ENCODE assay signal across 8 cellular contexts in the genomic region with DNA sequence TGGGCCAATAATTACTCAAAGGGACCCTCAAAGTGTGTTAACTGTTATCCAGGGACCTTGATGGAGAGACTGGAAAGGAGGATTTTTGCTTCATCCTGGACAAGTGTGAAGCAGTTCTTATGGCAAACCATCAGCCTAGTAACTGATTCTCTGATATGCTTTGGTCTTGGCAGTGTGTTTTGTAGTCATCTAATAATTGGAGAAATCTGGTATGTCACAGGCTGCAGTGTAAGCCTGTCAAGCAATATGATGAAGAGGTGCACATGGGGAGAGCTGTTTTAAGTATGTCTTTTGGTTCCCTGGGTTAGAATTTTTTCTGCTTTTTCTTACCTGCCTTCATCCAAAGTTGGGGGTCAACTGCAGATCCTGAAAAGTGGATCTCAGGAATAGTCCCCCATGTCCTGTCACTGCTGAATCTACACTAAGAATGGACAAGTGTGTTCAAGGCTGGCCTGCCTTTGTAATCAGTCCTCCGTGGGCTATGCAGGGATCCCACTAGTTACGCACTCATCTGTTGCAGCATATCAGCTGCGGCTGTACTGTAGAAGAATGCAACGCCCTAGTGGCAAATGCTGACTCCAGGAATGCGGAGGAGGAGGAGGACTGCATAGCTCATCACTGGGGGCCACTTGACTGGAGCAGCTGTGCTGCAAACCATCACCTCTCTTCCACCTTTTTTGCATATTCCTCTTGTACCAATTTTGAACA. TPM values are rescaled to one million over a fixed set of nuclear protein-coding genes. Genes with fewer than 3 reads are reported as not detected.
DNase-seq lines count a peak whose midpoint lies in the region; ATAC-seq and TF ChIP-seq lines count a peak whose summit lies in the region.

No MANE protein-coding gene starts in this region.

- CTCF ChIA-PET in activated CD4-positive, alpha-beta T cell treated with anti-CD3 and anti-CD28 coated beads, Interleukin-2, amount 10 ng/mL, durations not matched to agents 7 days and 5 days (lab: Charles Lee), result interaction anchor here (0.5 to 1.3 kb wide), 4 partner anchors 10 to 148 kb away, joined by 3 to 4 read pairs (median 3); a partner anchor contains a TSS

- no peak overlapping the region for H3K27ac Mint-ChIP-seq in activated CD4-positive, alpha-beta T cell treated with anti-CD3 and anti-CD28 coated beads, Interleukin-2, amount 10 ng/mL, durations not matched to agents 7 days and 5 days

- H3K4me3 ChIP-seq in fibroblast of mammary gland (ENCODE audit: control insufficient read depth, low read depth, low read length), result peak overlapping the region; percentile 87

- no peaks in the 10 kb centered on the region for H3K27me3 Mint-ChIP-seq in activated CD4-positive, alpha-beta T cell treated with anti-CD3 and anti-CD28 coated beads, Interleukin-2, amount 10 ng/mL, durations not matched to agents 7 days and 5 days

- ATAC-seq in omental fat pad (ENCODE audit: low FRiP score) (peak; percentile 35), HG03025 (IDR thresholded peaks at IDR 0.05; ENCODE audit: low FRiP score, unreplicated experiment) (no peak), GM18868 (IDR thresholded peaks at IDR 0.05; ENCODE audit: unreplicated experiment) (no peak)

- in situ Hi-C loops in ACHN (cut with HindIII; ENCODE audit: low pct_ligation_motif_present, low pct_unique_long_range_greater_than_20kb, low sequenced_read_pairs), result no loop called here

- POLR2A ChIA-PET in activated CD4-positive, alpha-beta T cell treated with anti-CD3 and anti-CD28 coated beads, Interleukin-2, amount 10 ng/mL, durations not matched to agents 7 days and 5 days (lab: Charles Lee), result no interaction called here

- no peak overlapping the region for H3K4me3 Mint-ChIP-seq in activated CD4-positive, alpha-beta T cell treated with anti-CD3 and anti-CD28 coated beads, Interleukin-2, amount 10 ng/mL, durations not matched to agents 7 days and 5 days

- H3K4me1 Mint-ChIP-seq in activated CD4-positive, alpha-beta T cell treated with anti-CD3 and anti-CD28 coated beads, Interleukin-2, amount 10 ng/mL, durations not matched to agents 7 days and 5 days, result peaks cover 55% of the 10 kb centered on the region

- H3K9me3 Mint-ChIP-seq in activated CD4-positive, alpha-beta T cell treated with anti-CD3 and anti-CD28 coated beads, Interleukin-2, amount 10 ng/mL, durations not matched to agents 7 days and 5 days, result no peaks in the 10 kb centered on the region

- peak; percentile 88 for DNase-seq in ACHN
- peak; percentile 92 for DNase-seq in HS-27A (ENCODE audit: low read depth)
- peak; percentile 23 for DNase-seq in activated CD4-positive, alpha-beta T cell treated with anti-CD3 and anti-CD28 coated beads, Interleukin-2, amount 10 ng/mL, durations not matched to agents 7 days and 5 days
- DNase-seq in fibroblast of mammary gland (ENCODE audit: low read depth), result peak; percentile 87
- peak; percentile 44 for DNase-seq in omental fat pad (ENCODE audit: low spot score)
- no peak for DNase-seq in middle frontal gyrus (ENCODE audit: extremely low spot score, low spot score)

- peaks cover 6% of the 10 kb centered on the region for H3K36me3 Mint-ChIP-seq in activated CD4-positive, alpha-beta T cell treated with anti-CD3 and anti-CD28 coated beads, Interleukin-2, amount 10 ng/mL, durations not matched to agents 7 days and 5 days (ENCODE audit: low read depth)

- TF ChIP-seq CTCF in fibroblast of mammary gland (conservative IDR thresholded peaks at IDR 0.05; ENCODE audit: control insufficient read depth, insufficient read depth, low read depth, low read length) (peak; percentile 3), omental fat pad (IDR thresholded peaks at IDR 0.05) (no peak)

RNA-seq across cellular contexts. Expression of a gene that starts 1.9 kb away (rescaled TPM):
- 100 to 1,000 TPM; 338 to 383 TPM for total RNA-seq in activated CD4-positive, alpha-beta T cell treated with anti-CD3 and anti-CD28 coated beads, Interleukin-2, amount 10 ng/mL, durations not matched to agents 7 days and 5 days
- total RNA-seq in omental fat pad, result 100 to 1,000 TPM; 231 to 381 (median 300) TPM

RNA-seq across cellular contexts. Expression of a gene that starts 49.8 kb away (rescaled TPM):
- 10 to 100 TPM; 47.3 to 49.6 TPM for total RNA-seq in activated CD4-positive, alpha-beta T cell treated with anti-CD3 and anti-CD28 coated beads, Interleukin-2, amount 10 ng/mL, durations not matched to agents 7 days and 5 days
- total RNA-seq in omental fat pad, result 10 to 100 TPM; 13.0 to 22.4 (median 19.9) TPM
